Comparison of ENCODE assay signal across 9 cellular contexts in the genomic region with DNA sequence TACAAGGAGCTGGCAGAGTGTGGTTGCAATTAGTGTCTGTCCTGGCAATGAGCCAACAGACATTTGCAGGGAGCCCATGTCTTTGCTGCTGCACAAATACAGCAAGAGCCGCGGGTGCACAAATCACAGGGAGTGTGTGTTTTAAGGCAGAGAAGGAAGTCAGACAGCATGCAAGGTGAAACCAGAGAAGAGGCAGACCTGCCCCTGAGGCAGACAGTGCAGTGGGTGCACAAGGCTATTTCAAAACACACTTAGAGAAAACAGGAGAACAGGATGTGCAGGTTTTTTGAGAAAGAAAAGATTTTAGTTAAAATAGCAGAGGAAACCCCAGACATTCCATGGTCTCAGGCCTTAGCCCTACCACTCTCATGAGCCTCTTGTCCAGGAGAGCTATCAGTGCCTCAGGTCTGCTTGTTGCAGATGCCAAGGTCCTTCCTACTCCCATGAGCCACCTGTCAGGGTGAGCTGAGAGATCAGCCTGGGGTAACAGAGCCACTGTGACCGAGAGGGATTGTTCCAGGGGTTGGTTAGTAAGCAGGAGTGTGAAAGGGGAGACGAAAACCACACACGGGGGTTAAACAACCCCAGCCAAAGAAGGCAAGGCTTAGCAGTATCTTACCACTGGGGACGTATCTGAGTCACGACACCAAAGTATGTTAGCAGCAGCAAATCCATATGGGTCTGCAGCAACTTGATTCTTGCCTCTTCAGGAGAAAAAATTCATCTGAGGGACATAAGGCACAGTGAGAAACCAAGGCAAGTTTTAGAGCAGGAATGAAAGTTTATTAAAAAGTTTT.
DNase-seq lines count a peak whose midpoint lies in the region; ATAC-seq and TF ChIP-seq lines count a peak whose summit lies in the region.
"Had no signal": no experiment of that assay in that cellular context is flagged by ENCODE, and none has a peak within 500 bp of the region (broad histone marks: within the 10 kb centered on the region; RNA-seq: fewer than 3 reads in every experiment).

No MANE protein-coding gene starts in this region.

- CTCF ChIA-PET in SK-N-SH (lab: Yijun Ruan, JAX): interaction anchor here (0.6 to 37.1 kb wide), 6 partner anchors 10 to 965 kb away, joined by 3 to 920 read pairs (median 4); no protein-coding TSS in a partner anchor

- no peak overlapping the region for H3K9ac ChIP-seq in SK-N-SH
- H3K9ac ChIP-seq in mesenchymal stem cell (ENCODE audit: low read length): peak overlapping the region; percentile 38

- no peak overlapping the region for H3K4ac ChIP-seq in mesenchymal stem cell (ENCODE audit: low read depth in 1 of 2, low read length in 2 of 2)

- TF ChIP-seq EP300 in SK-N-SH (IDR thresholded peaks at IDR 0.05; ENCODE audit: borderline replicate concordance in 1 of 2, low read depth in 1 of 2, low read length in 1 of 2): peak in 1 of 2 experiments; percentile 72; a peak in 2 of 4 replicates
- no peak for TF ChIP-seq EP300 in gastroesophageal sphincter (IDR thresholded peaks at IDR 0.05)

- H3K9me2 ChIP-seq in SK-N-SH: no peaks in the 10 kb centered on the region

- H3K4me3 ChIP-seq in SK-N-SH (ENCODE audit: low read depth in 2 of 2, low read length in 1 of 2) (no peak overlapping the region), mesenchymal stem cell (ENCODE audit: insufficient read depth in 1 of 2, low read depth in 1 of 2, low read length in 2 of 2) (no peak overlapping the region), gastroesophageal sphincter (no peak overlapping the region)

- H3K18ac ChIP-seq in mesenchymal stem cell (ENCODE audit: low read depth in 1 of 2, low read length in 2 of 2): no peak overlapping the region

- H2BK15ac ChIP-seq in mesenchymal stem cell (ENCODE audit: low read depth, poor library complexity, severe bottlenecking): no peak overlapping the region

- H2AK5ac ChIP-seq in mesenchymal stem cell (ENCODE audit: low read length, severe bottlenecking): no peak overlapping the region

- H2BK12ac ChIP-seq in mesenchymal stem cell (ENCODE audit: low read length in 2 of 2): peak overlapping the region; percentile 38 to 82

- WGBS in SK-N-SH (ENCODE audit: low lambda C conversion rate): 47% methylated on average over 7 of the region's 7 CpGs
- WGBS in mesenchymal stem cell: 84% methylated on average over 7 of the region's 7 CpGs
- 61 to 83% methylated on average over 6 of the region's 7 CpGs for WGBS in gastroesophageal sphincter (ENCODE audit: low coverage in 1 of 2), 2 donors

- H4K20me1 ChIP-seq in SK-N-SH (ENCODE audit: insufficient read depth): no peaks in the 10 kb centered on the region

- H2BK5ac ChIP-seq in mesenchymal stem cell (ENCODE audit: low read depth, low read length, poor library complexity, severe bottlenecking): no peak overlapping the region

- peaks cover 11 to 41% of the 10 kb centered on the region in 2 experiments; a peak in 3 of 4 replicates for H3K4me1 ChIP-seq in SK-N-SH (ENCODE audit: control insufficient read depth in 1 of 2, insufficient read depth in 2 of 2, low read depth in 1 of 2, low read length in 1 of 2)
- H3K4me1 ChIP-seq in mesenchymal stem cell (ENCODE audit: control insufficient read depth, insufficient read depth, low read depth, low read length): peaks cover 6% of the 10 kb centered on the region
- no peaks in the 10 kb centered on the region for H3K4me1 ChIP-seq in gastroesophageal sphincter

- H4K8ac ChIP-seq in mesenchymal stem cell (ENCODE audit: low read length): no peak overlapping the region

- TF ChIP-seq RAD21 in SK-N-SH (IDR thresholded peaks at IDR 0.05; ENCODE audit: low read length): 0 out of 2 replicates have a peak, but pooled peaks have one; percentile 2

- H3K36me3 ChIP-seq in SK-N-SH (replicated peaks in 1 of 2; ENCODE audit: control insufficient read depth in 1 of 2, insufficient read depth in 2 of 2, low read length in 1 of 2) (no peaks in the 10 kb centered on the region), mesenchymal stem cell (ENCODE audit: control insufficient read depth in 1 of 2, insufficient read depth in 2 of 2, low read depth in 1 of 2, low read length in 2 of 2) (no peaks in the 10 kb centered on the region), gastroesophageal sphincter (no peaks in the 10 kb centered on the region)

- no peak overlapping the region for H3K4me2 ChIP-seq in SK-N-SH
- no peak overlapping the region for H3K4me2 ChIP-seq in mesenchymal stem cell (ENCODE audit: low read length, poor library complexity, severe bottlenecking)

- H3K79me1 ChIP-seq in mesenchymal stem cell (replicated peaks; ENCODE audit: low read length, poor library complexity, severe bottlenecking): no peaks in the 10 kb centered on the region

- peak overlapping the region in 1 of 2 experiments; percentile 84; a peak in 2 of 4 replicates for H3K27ac ChIP-seq in SK-N-SH (ENCODE audit: low read depth in 2 of 2, low read length in 1 of 2)
- H3K27ac ChIP-seq in mesenchymal stem cell (ENCODE audit: low read length, poor library complexity, severe bottlenecking): no peak overlapping the region
- H3K27ac ChIP-seq in gastroesophageal sphincter: no peak overlapping the region

- POLR2A ChIA-PET in SK-N-SH (lab: Yijun Ruan, JAX): interaction anchor here (0.6 kb wide), 1 partner anchor 170 kb away, joined by 6 read pairs; no protein-coding TSS in a partner anchor

- H4K91ac ChIP-seq in mesenchymal stem cell (ENCODE audit: low read length): no peak overlapping the region

- no peak overlapping the region for H3K14ac ChIP-seq in mesenchymal stem cell (ENCODE audit: low read length in 2 of 2)

- TF ChIP-seq POLR2A in gastroesophageal sphincter (IDR thresholded peaks at IDR 0.05): no peak

- no peaks in the 10 kb centered on the region for H3F3A ChIP-seq in SK-N-SH (replicated peaks; ENCODE audit: insufficient read depth)

- H3K27me3 ChIP-seq in SK-N-SH (ENCODE audit: insufficient read depth) (no peaks in the 10 kb centered on the region), mesenchymal stem cell (ENCODE audit: control insufficient read depth in 1 of 2, insufficient read depth in 1 of 2, low read length in 2 of 2) (no peaks in the 10 kb centered on the region), gastroesophageal sphincter (no peaks in the 10 kb centered on the region)

- DNase-seq in DMS53 (lab: John Stamatoyannopoulos, UW) (peak; percentile 53), NCI-H1417 (lab: John Stamatoyannopoulos, UW) (peak; percentile 73 to 94 (median 87)), SK-N-SH (peak; percentile 49), mesenchymal stem cell (no peak)
- DNase-seq: left ventricle myocardium superior, retina had no signal

- TF ChIP-seq CTCF in SK-N-SH (IDR thresholded peaks at IDR 0.05): no peak
- TF ChIP-seq CTCF in gastroesophageal sphincter (IDR thresholded peaks at IDR 0.05): no peak

- no peak for ATAC-seq in GM21619 (IDR thresholded peaks at IDR 0.05; ENCODE audit: unreplicated experiment)
- ATAC-seq in gastroesophageal sphincter: no peak
- ATAC-seq in GM19395 (IDR thresholded peaks at IDR 0.05; ENCODE audit: unreplicated experiment): no peak
- ATAC-seq: left ventricle myocardium superior had no signal

- H2BK120ac ChIP-seq in mesenchymal stem cell (ENCODE audit: low read depth, low read length): no peak overlapping the region

- H3K23ac ChIP-seq in mesenchymal stem cell (ENCODE audit: low read length in 2 of 2): no peak overlapping the region

- H3K79me2 ChIP-seq in SK-N-SH (ENCODE audit: insufficient read depth): no peaks in the 10 kb centered on the region

- H2AFZ ChIP-seq in SK-N-SH (ENCODE audit: low read depth) (no peak overlapping the region), mesenchymal stem cell (ENCODE audit: low read depth, low read length) (no peak overlapping the region)

- H3K9me3 ChIP-seq in SK-N-SH (no peaks in the 10 kb centered on the region; the same call in 1 of the 2 replicates), mesenchymal stem cell (ENCODE audit: control insufficient read depth, low read length) (peaks cover 15% of the 10 kb centered on the region), gastroesophageal sphincter (peaks cover 0 to 8% (median 0%) of the 10 kb centered on the region in 3 donors)

TF ChIP-seq in SK-N-SH, 30 proteins besides CTCF, POLR2A, EP300 and RAD21 (continues in another document):
- no peak for TF ChIP-seq MEF2A (IDR thresholded peaks at IDR 0.05; ENCODE audit: borderline replicate concordance, low read depth)
- TF ChIP-seq YY1 (IDR thresholded peaks at IDR 0.05; ENCODE audit: low read depth): no peak
- no peak for TF ChIP-seq SMC3 (IDR thresholded peaks at IDR 0.05; ENCODE audit: low read depth, low read length)
- TF ChIP-seq EZH2phosphoT487 (IDR thresholded peaks at IDR 0.05; ENCODE audit: borderline replicate concordance, low read depth): no peak
- TF ChIP-seq, protein P1, sequence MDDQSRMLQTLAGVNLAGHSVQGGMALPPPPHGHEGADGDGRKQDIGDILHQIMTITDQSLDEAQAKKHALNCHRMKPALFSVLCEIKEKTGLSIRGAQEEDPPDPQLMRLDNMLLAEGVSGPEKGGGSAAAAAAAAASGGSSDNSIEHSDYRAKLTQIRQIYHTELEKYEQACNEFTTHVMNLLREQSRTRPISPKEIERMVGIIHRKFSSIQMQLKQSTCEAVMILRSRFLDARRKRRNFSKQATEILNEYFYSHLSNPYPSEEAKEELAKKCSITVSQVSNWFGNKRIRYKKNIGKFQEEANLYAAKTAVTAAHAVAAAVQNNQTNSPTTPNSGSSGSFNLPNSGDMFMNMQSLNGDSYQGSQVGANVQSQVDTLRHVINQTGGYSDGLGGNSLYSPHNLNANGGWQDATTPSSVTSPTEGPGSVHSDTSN (IDR thresholded peaks at IDR 0.05): no peak
- TF ChIP-seq, protein P2, sequence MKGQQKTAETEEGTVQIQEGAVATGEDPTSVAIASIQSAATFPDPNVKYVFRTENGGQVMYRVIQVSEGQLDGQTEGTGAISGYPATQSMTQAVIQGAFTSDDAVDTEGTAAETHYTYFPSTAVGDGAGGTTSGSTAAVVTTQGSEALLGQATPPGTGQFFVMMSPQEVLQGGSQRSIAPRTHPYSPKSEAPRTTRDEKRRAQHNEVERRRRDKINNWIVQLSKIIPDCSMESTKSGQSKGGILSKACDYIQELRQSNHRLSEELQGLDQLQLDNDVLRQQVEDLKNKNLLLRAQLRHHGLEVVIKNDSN (IDR thresholded peaks at IDR 0.05; ENCODE audit: borderline replicate concordance, low read depth): no peak
- no peak for TF ChIP-seq IRF3 (IDR thresholded peaks at IDR 0.05; ENCODE audit: low read depth, low read length)
- no peak for TF ChIP-seq POLR2AphosphoS5 (IDR thresholded peaks at IDR 0.05; ENCODE audit: low read depth, low read length)
- no peak for TF ChIP-seq GATA2 (CRISPR knock-in tag; IDR thresholded peaks at IDR 0.05)
- no peak for TF ChIP-seq NRF1 (IDR thresholded peaks at IDR 0.05; ENCODE audit: low read depth, low read length)
